ENCODE assay signal across 2 cellular contexts in genomic region chr1:223654083-223654482, GRCh38.
TF ChIP-seq lines count a peak whose summit lies in the region.

No MANE protein-coding gene starts in this region.

TF ChIP-seq in HCT116, 20 proteins besides CTCF, POLR2A, EP300 and RAD21:
- no peak for TF ChIP-seq EZH2 (IDR thresholded peaks at IDR 0.05)
- TF ChIP-seq ATF3 (IDR thresholded peaks at IDR 0.05): no peak
- TF ChIP-seq FOSL1 (IDR thresholded peaks at IDR 0.05; ENCODE audit: low read depth): no peak
- TF ChIP-seq MAX (IDR thresholded peaks at IDR 0.05): no peak
- no peak for TF ChIP-seq TCF7L2 (IDR thresholded peaks at IDR 0.05; ENCODE audit: borderline replicate concordance, extremely low read depth, insufficient read depth, insufficient read length)
- no peak for TF ChIP-seq REST (IDR thresholded peaks at IDR 0.05; ENCODE audit: low read depth)

TF ChIP-seq in H1, 55 proteins besides CTCF, POLR2A, EP300 and RAD21:
- no peak for TF ChIP-seq JUND (IDR thresholded peaks at IDR 0.05; ENCODE audit: low read length)
- no peak for TF ChIP-seq TEAD4 (IDR thresholded peaks at IDR 0.05; ENCODE audit: low read depth, low read length)
- TF ChIP-seq CHD2 (IDR thresholded peaks at IDR 0.05; ENCODE audit: low read length): no peak
- TF ChIP-seq USF2 (IDR thresholded peaks at IDR 0.05; ENCODE audit: low read length): no peak
- no peak for TF ChIP-seq BACH1 (IDR thresholded peaks at IDR 0.05; ENCODE audit: low read length)
- no peak for TF ChIP-seq CEBPB (IDR thresholded peaks at IDR 0.05; ENCODE audit: low read depth, low read length)
- no peak for TF ChIP-seq POLR2AphosphoS5 (IDR thresholded peaks at IDR 0.05; ENCODE audit: low read depth, low read length)
- TF ChIP-seq TAF1 (IDR thresholded peaks at IDR 0.05; ENCODE audit: low read depth, low read length): no peak
- no peak for TF ChIP-seq TCF12 (IDR thresholded peaks at IDR 0.05; ENCODE audit: low read depth, low read length)
- TF ChIP-seq CHD7 (IDR thresholded peaks at IDR 0.05; ENCODE audit: insufficient replicate concordance, low read length): no peak
- no peak for TF ChIP-seq ATF3 (IDR thresholded peaks at IDR 0.05; ENCODE audit: insufficient read depth, low read depth, low read length)
- no peak for TF ChIP-seq POU5F1 (IDR thresholded peaks at IDR 0.05; ENCODE audit: low read depth, low read length)
- no peak for TF ChIP-seq MAFK (IDR thresholded peaks at IDR 0.05; ENCODE audit: low read depth, low read length)
